14 cellular contexts compared by ENCODE assay signal in the genomic region with DNA sequence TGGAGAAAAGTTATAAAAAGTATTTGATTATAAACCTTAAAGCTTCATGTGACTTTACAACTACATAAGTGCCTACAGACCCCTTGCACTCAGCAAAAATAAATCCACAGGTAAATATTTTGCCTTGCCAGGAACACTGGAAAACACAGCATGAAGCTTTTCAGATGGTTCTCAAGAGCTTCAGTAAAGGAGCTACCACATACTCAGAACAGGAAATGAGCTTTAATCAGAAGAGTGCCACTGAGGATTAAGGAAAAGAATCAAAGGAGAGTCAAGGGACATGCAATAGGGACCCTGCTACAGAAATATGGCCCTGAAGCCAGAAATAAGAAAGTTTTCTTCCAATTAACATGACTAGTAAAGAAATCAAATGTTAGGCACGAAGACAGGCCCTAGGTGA. TPM values are rescaled to one million over a fixed set of nuclear protein-coding genes. Genes with fewer than 3 reads are reported as not detected.
A peak's percentile ranks its signal among the peaks of the same experiment; 100 is the strongest.
DNase-seq lines count a peak whose midpoint lies in the region; ATAC-seq and TF ChIP-seq lines count a peak whose summit lies in the region.
"Had no signal": no experiment of that assay in that cellular context is flagged by ENCODE, and none has a peak within 500 bp of the region (broad histone marks: within the 10 kb centered on the region; RNA-seq: fewer than 3 reads in every experiment).

No MANE protein-coding gene starts in this region.

- no peaks in the 10 kb centered on the region for H3K27me3 ChIP-seq in CD4-positive, CD25-positive, alpha-beta regulatory T cell (ENCODE audit: control insufficient read depth, insufficient read depth, low read length)
- H3K27me3 ChIP-seq in breast epithelium, result no peaks in the 10 kb centered on the region

- H3K27ac ChIP-seq in CD4-positive, CD25-positive, alpha-beta regulatory T cell (ENCODE audit: insufficient read depth, low read length, poor library complexity, severe bottlenecking), result peak overlapping the region; percentile 55
- H3K27ac ChIP-seq in breast epithelium, result peak overlapping the region in 1 of 2 donors; percentile 83

- TF ChIP-seq CTCF in breast epithelium (IDR thresholded peaks at IDR 0.05), result no peak

- H3K4me1 Mint-ChIP-seq in CD4-positive, CD25-positive, alpha-beta regulatory T cell, result peaks cover 27 to 68% (median 54%) of the 10 kb centered on the region in 4 donors
- H3K4me1 Mint-ChIP-seq in naive thymus-derived CD8-positive, alpha-beta T cell, result peaks cover 24 to 60% (median 52%) of the 10 kb centered on the region in 4 donors

- peak overlapping the region; percentile 96 for H3K4me3 ChIP-seq in CD4-positive, CD25-positive, alpha-beta regulatory T cell (ENCODE audit: low read depth, low read length)
- peak overlapping the region in 2 of 3 donors; percentile 50 to 64 for H3K4me3 ChIP-seq in breast epithelium

- no peak for TF ChIP-seq POLR2A in breast epithelium (IDR thresholded peaks at IDR 0.05)

- POLR2A ChIA-PET in naive thymus-derived CD8-positive, alpha-beta T cell (lab: Charles Lee), result interaction anchor here (0.7 kb wide), 1 partner anchor 75 kb away, joined by 3 read pairs; no protein-coding TSS in a partner anchor

- peak in 1 of 3 donors; percentile 25 for DNase-seq in CD4-positive, CD25-positive, alpha-beta regulatory T cell
- DNase-seq in breast epithelium (ENCODE audit: low spot score in 2 of 2), result no peak
- DNase-seq in naive thymus-derived CD8-positive, alpha-beta T cell, result peak in 2 of 10 donors; percentile 13 to 23
- no peak for DNase-seq in ACHN
- DNase-seq in stimulated activated CD4-positive, alpha-beta T cell treated with anti-CD3 and anti-CD28 coated beads, Interleukin-4, amount 100 ng/mL, for 4 hours, result no peak
- no peak for DNase-seq in occipital lobe (lab: John Stamatoyannopoulos, UW)
- no peak for DNase-seq in activated gamma-delta T cell (lab: John Stamatoyannopoulos, UW)
- DNase-seq: amygdala, DMS79, erythroblast, NCI-H1105 treated with DMSO at 0.1 percent for 48 hours, PC-3 had no signal

- peak overlapping the region; percentile 84 to 96 (median 92) for H3K27ac Mint-ChIP-seq in CD4-positive, CD25-positive, alpha-beta regulatory T cell
- peak overlapping the region; percentile 87 to 100 (median 98) for H3K27ac Mint-ChIP-seq in naive thymus-derived CD8-positive, alpha-beta T cell

- intact Hi-C loops in breast epithelium (cut with DNase I; ENCODE audit: low total_unique reads), result no loop called here

- in situ Hi-C loops in ACHN (cut with HindIII; ENCODE audit: low pct_ligation_motif_present, low pct_unique_long_range_greater_than_20kb, low sequenced_read_pairs), result no loop called here

- H3K27me3 Mint-ChIP-seq in CD4-positive, CD25-positive, alpha-beta regulatory T cell, result no peaks in the 10 kb centered on the region
- no peaks in the 10 kb centered on the region for H3K27me3 Mint-ChIP-seq in naive thymus-derived CD8-positive, alpha-beta T cell

- H3K9me3 ChIP-seq in CD4-positive, CD25-positive, alpha-beta regulatory T cell (ENCODE audit: control insufficient read depth in 2 of 2, low read length in 2 of 2), result no peaks in the 10 kb centered on the region
- no peaks in the 10 kb centered on the region for H3K9me3 ChIP-seq in breast epithelium

- peak; percentile 41 to 58 for ATAC-seq in CD4-positive, CD25-positive, alpha-beta regulatory T cell (ENCODE audit: low read depth in 2 of 2)
- peak; percentile 20 for ATAC-seq in HG03354 (IDR thresholded peaks at IDR 0.05; ENCODE audit: poor library complexity, severe bottlenecking, unreplicated experiment)
- peak; percentile 63 to 64 for ATAC-seq in naive thymus-derived CD8-positive, alpha-beta T cell
- ATAC-seq: PC-3 had no signal

- H3K4me3 Mint-ChIP-seq in CD4-positive, CD25-positive, alpha-beta regulatory T cell, result peak overlapping the region; percentile 93 to 99 (median 94)
- peak overlapping the region; percentile 86 to 99 (median 94) for H3K4me3 Mint-ChIP-seq in naive thymus-derived CD8-positive, alpha-beta T cell

- peaks cover 0 to 2% (median 0%) of the 10 kb centered on the region in 7 donors for H3K9me3 Mint-ChIP-seq in CD4-positive, CD25-positive, alpha-beta regulatory T cell
- peaks cover 0 to 2% (median 0%) of the 10 kb centered on the region in 9 donors for H3K9me3 Mint-ChIP-seq in naive thymus-derived CD8-positive, alpha-beta T cell

- peaks cover 32% of the 10 kb centered on the region for H3K36me3 ChIP-seq in CD4-positive, CD25-positive, alpha-beta regulatory T cell (ENCODE audit: control insufficient read depth, insufficient read depth, low read length)
- H3K36me3 ChIP-seq in breast epithelium, result no peaks in the 10 kb centered on the region

- peaks cover 50% of the 10 kb centered on the region for H3K36me3 Mint-ChIP-seq in CD4-positive, CD25-positive, alpha-beta regulatory T cell
- H3K36me3 Mint-ChIP-seq in naive thymus-derived CD8-positive, alpha-beta T cell, result peaks cover 24 to 43% (median 42%) of the 10 kb centered on the region in 3 donors

- peaks cover 34% of the 10 kb centered on the region for H3K4me1 ChIP-seq in CD4-positive, CD25-positive, alpha-beta regulatory T cell (ENCODE audit: control insufficient read depth, insufficient read depth, low read length, poor library complexity, severe bottlenecking)
- H3K4me1 ChIP-seq in breast epithelium, result no peaks in the 10 kb centered on the region

RNA-seq across cellular contexts. Expression of gene CASP1, which starts 1.2 kb away (rescaled TPM):
- total RNA-seq in CD4-positive, CD25-positive, alpha-beta regulatory T cell, result 67.5 TPM
- 100 to 1,000 TPM; 104 to 208 (median 141) TPM for polyA plus RNA-seq in CD4-positive, CD25-positive, alpha-beta regulatory T cell
- total RNA-seq in breast epithelium (10 to 100 TPM in 2 of 3 donors, 1 to 10 TPM in 1; 9.4 to 15.4 (median 14.6) TPM), occipital lobe (2.8 TPM)
- 10 to 100 TPM; 42.8 to 47.3 TPM for total RNA-seq in naive thymus-derived CD8-positive, alpha-beta T cell
- 10 to 100 TPM; 63.9 to 96.1 (median 65.3) TPM for polyA plus RNA-seq in naive thymus-derived CD8-positive, alpha-beta T cell
- total RNA-seq: H1 had no signal
- polyA plus RNA-seq: H1 had no signal

RNA-seq across cellular contexts. Expression of gene CASP5, which starts 10.8 kb away (rescaled TPM):
- not detected for total RNA-seq in CD4-positive, CD25-positive, alpha-beta regulatory T cell
- under 1 TPM in 1 of 4 donors, not detected in 3; 0.24 TPM for polyA plus RNA-seq in CD4-positive, CD25-positive, alpha-beta regulatory T cell
- total RNA-seq in breast epithelium (1 to 10 TPM in 1 of 3 donors, not detected in 2; 1.3 TPM), occipital lobe (0.47 TPM)
- total RNA-seq in naive thymus-derived CD8-positive, alpha-beta T cell, result not detected
- not detected for polyA plus RNA-seq in naive thymus-derived CD8-positive, alpha-beta T cell
- total RNA-seq: H1, PC-3 had no signal
- polyA plus RNA-seq: H1 had no signal

RNA-seq across cellular contexts. Expression of gene CARD16, which starts 11.4 kb away (rescaled TPM):
- total RNA-seq in CD4-positive, CD25-positive, alpha-beta regulatory T cell, result 109 TPM
- polyA plus RNA-seq in CD4-positive, CD25-positive, alpha-beta regulatory T cell, result 100 to 1,000 TPM; 318 to 445 (median 387) TPM
- total RNA-seq in breast epithelium (1 to 10 TPM; 3.7 to 6.4 (median 5.9) TPM), occipital lobe (not detected)
- total RNA-seq in naive thymus-derived CD8-positive, alpha-beta T cell, result 10 to 100 TPM; 41.5 to 44.7 TPM
- 100 to 1,000 TPM; 149 to 173 (median 166) TPM for polyA plus RNA-seq in naive thymus-derived CD8-positive, alpha-beta T cell
- total RNA-seq: H1, PC-3 had no signal
- polyA plus RNA-seq: H1 had no signal

Comparison
In these comparisons a context has a peak if more than half of its experiments do, and no peak if none do; other contexts are left out.
1. RNA of gene CARD16, which starts 11.4 kb away (total RNA-seq): 109 TPM in CD4-positive, CD25-positive, alpha-beta regulatory T cell (single experiment) and 41.5 to 44.7 TPM in naive thymus-derived CD8-positive, alpha-beta T cell; 3.7 to 6.4 TPM in breast epithelium and not detected in occipital lobe (single experiment); every median in the first group is over 4 times any median in the second.
2. Peak in every context shown above with its lines, with median percentiles within 50 percentile points of each other: ATAC-seq.